In the genomic region with DNA sequence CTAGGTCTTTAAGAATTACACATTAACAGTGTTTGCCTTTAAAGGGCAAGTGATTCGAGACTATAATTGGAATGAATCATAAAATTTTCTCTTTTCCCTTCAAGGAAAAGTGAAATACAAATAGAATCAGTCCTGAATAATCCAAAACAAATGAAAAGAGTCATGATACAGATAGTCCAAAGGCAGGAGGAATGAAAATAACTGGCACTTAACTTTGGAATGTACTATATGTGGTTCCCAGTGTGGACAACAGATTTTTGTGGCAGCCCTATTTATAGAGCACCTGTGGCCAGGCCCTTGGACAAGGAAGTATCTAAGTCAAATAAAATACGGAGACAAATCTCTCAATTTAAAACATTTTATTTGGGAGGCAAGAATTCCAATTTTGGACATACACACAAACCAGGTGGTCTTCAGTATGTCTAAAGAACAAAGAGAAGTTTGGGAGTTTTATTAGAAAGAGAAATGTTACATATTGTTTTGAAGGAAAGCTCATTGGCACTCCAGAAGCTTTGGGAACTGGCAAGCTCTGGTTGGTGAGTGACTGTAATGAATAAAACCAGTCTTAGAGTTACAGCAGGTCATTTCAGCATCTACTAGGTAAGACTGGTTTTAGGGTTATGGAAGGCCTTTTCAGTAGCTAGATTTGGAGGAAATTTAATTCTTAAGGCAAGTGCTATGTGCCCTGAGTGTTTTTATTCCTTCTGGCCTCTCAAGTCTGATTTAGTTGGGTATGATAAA, we compare ENCODE assay signal across 27 cellular contexts.
DNase-seq lines count a peak whose midpoint lies in the region; ATAC-seq, FAIRE-seq and TF ChIP-seq lines count a peak whose summit lies in the region.
"Had no signal": no experiment of that assay in that cellular context is flagged by ENCODE, and none has a peak within 500 bp of the region (broad histone marks: within the 10 kb centered on the region; RNA-seq: fewer than 3 reads in every experiment).

No MANE protein-coding gene starts in this region.

- H3K36me3 ChIP-seq in heart left ventricle = no peaks in the 10 kb centered on the region
- no peaks in the 10 kb centered on the region for H3K36me3 ChIP-seq in lower lobe of right lung
- no peaks in the 10 kb centered on the region for H3K36me3 ChIP-seq in effector memory CD4-positive, alpha-beta T cell (ENCODE audit: control insufficient read depth, insufficient read depth, low read length)
- H3K36me3 ChIP-seq: neutrophil had no signal

- TF ChIP-seq CTCF in heart left ventricle (IDR thresholded peaks at IDR 0.05) (no peak), lower lobe of right lung (IDR thresholded peaks at IDR 0.05) (no peak)

- 34 to 44% (median 40%) methylated on average over 2 of the region's 2 CpGs for WGBS in heart left ventricle, 4 donors

- DNase-seq in H54 (ENCODE audit: insufficient read length, low spot score) (no peak), SK-N-DZ (ENCODE audit: low spot score) (peak; percentile 28), heart left ventricle (peak in 1 of 5 donors; percentile 25), renal cortical epithelial cell (ENCODE audit: low read depth) (peak; percentile 49), lower lobe of right lung (no peak), COLO668 (lab: John Stamatoyannopoulos, UW; ENCODE audit: unreplicated experiment) (no peak)
- no peak for DNase-seq in stimulated activated naive CD4-positive, alpha-beta T cell (lab: John Stamatoyannopoulos, UW)
- DNase-seq in effector memory CD4-positive, alpha-beta T cell = no peak
- DNase-seq: activated B cell treated with CpG ODN at 0.5 μM for 24 hours; activated CD4-positive, alpha-beta memory T cell treated with anti-CD3 and anti-CD28 coated beads for 36 hours; activated gamma-delta T cell treated with Interleukin-2 at 50 U/mL for 16 hours; amniotic stem cell; CD4-positive, CD25-positive, alpha-beta regulatory T cell; central memory CD4-positive, alpha-beta T cell; dorsolateral prefrontal cortex; immature natural killer cell; NCI-H1092 treated with DMSO at 0.1 percent for 48 hours; NCI-H2081; NCI-H524; RPMI8226; small intestine; T-helper 9 cell had no signal

- H3K27me3 ChIP-seq in heart left ventricle = no peaks in the 10 kb centered on the region
- no peaks in the 10 kb centered on the region for H3K27me3 ChIP-seq in lower lobe of right lung (ENCODE audit: low read depth)
- no peaks in the 10 kb centered on the region for H3K27me3 ChIP-seq in effector memory CD4-positive, alpha-beta T cell (replicated peaks; ENCODE audit: control insufficient read depth, insufficient read depth, low read length, poor library complexity, severe bottlenecking)
- H3K27me3 ChIP-seq: dorsolateral prefrontal cortex, neutrophil had no signal

- ATAC-seq in heart left ventricle = peak in 3 of 4 donors; percentile 81 to 91 (median 87)
- ATAC-seq in lower lobe of right lung = no peak
- ATAC-seq: GM12878; stimulated activated memory B cell treated with anti-CD40 and anti-IgM and Interleukin-4, amounts not matched to agents 10 μg/mL and 1 μg/mL and 100 μg/mL, for 72 hours had no signal

- FAIRE-seq in H54 (lab: Jason Lieb, UNC) = peak; percentile 36
- FAIRE-seq: GM12878, small intestine had no signal

- TF ChIP-seq POLR2A in H54 (IDR thresholded peaks at IDR 0.05; ENCODE audit: low read depth, low read length) = no peak
- TF ChIP-seq POLR2A in heart left ventricle (IDR thresholded peaks at IDR 0.05) = no peak

- peaks cover 0 to 18% (median under 1%) of the 10 kb centered on the region in 12 donors for H3K9me3 ChIP-seq in heart left ventricle
- H3K9me3 ChIP-seq in lower lobe of right lung = no peaks in the 10 kb centered on the region
- H3K9me3 ChIP-seq in effector memory CD4-positive, alpha-beta T cell (ENCODE audit: control insufficient read depth, low read length) = no peaks in the 10 kb centered on the region
- H3K9me3 ChIP-seq: neutrophil had no signal

- H3K4me3 ChIP-seq in heart left ventricle (no peak overlapping the region), lower lobe of right lung (no peak overlapping the region)
- H3K4me3 ChIP-seq in effector memory CD4-positive, alpha-beta T cell (ENCODE audit: insufficient read depth, low read depth, low read length, poor library complexity, severe bottlenecking) = no peak overlapping the region
- H3K4me3 ChIP-seq: dorsolateral prefrontal cortex, GM12878, lung had no signal

- intact Hi-C loops in heart left ventricle (cut with DNase I) (loop anchor here in 1 of 10 donors (2.0 kb wide), 1 partner anchor 14 kb away; no protein-coding TSS in a partner anchor), lower lobe of right lung (cut with DNase I) (no loop called here)

- peak overlapping the region in 8 of 12 donors; percentile 21 to 73 (median 38) for H3K27ac ChIP-seq in heart left ventricle
- H3K27ac ChIP-seq in lower lobe of right lung = no peak overlapping the region
- no peak overlapping the region for H3K27ac ChIP-seq in effector memory CD4-positive, alpha-beta T cell (ENCODE audit: insufficient read depth, low read length, poor library complexity, severe bottlenecking)
- H3K27ac ChIP-seq: dorsolateral prefrontal cortex, KMS-11, neutrophil had no signal

- H3K4me1 ChIP-seq in heart left ventricle = peaks cover 0 to 5% (median 0%) of the 10 kb centered on the region in 12 donors
- no peaks in the 10 kb centered on the region for H3K4me1 ChIP-seq in lower lobe of right lung
- no peaks in the 10 kb centered on the region for H3K4me1 ChIP-seq in effector memory CD4-positive, alpha-beta T cell (ENCODE audit: control insufficient read depth, insufficient read depth, low read length, poor library complexity, severe bottlenecking)

Comparison
In these comparisons a context has a peak if more than half of its experiments do, and no peak if none do; other contexts are left out.
1. DNase-seq: peak in SK-N-DZ (single experiment) and renal cortical epithelial cell (single experiment); none in H54 (single experiment), stimulated activated naive CD4-positive, alpha-beta T cell (0 of 6), lower lobe of right lung (single experiment), COLO668 (single experiment) and effector memory CD4-positive, alpha-beta T cell (0 of 3).
2. ATAC-seq: peak in heart left ventricle (3 of 4); none in lower lobe of right lung (0 of 2).
3. H3K27ac ChIP-seq: peak in heart left ventricle (8 of 12); none in lower lobe of right lung (single experiment) and effector memory CD4-positive, alpha-beta T cell (single experiment).